ENCODE assay signal across 25 cellular contexts in the genomic region with DNA sequence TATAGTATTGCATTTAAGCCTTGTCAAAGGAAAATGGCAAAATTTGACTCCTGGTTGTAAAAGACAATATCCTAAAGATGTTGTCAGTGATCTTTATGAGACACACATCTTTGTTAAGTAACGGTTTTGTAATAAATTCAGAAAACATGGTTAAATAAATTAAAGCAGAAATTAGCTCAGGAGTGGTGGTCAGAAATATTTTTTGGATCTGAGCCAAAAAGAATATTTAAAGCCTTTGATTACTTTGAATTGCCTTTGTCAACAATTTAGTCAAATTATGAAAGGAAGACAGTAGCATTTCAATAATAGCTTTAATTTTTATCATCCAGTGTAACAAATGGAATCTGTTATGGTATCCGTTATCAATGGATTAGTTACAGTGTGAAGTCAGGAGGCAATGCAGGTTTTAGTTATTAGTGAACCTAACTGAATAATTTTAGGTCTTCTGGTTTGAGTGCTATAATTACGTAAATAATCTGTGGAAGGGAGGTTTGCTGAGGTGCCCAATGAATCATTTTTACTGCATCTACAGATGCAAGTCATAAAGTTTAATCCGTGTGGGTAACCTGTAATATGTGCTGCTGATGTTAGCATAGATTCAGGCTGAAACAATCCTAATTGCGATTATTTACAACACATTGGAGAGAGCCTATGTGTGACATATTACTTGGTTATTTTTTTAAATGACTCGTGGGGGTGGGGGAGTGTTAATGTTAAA.
"Had no signal": no experiment of that assay in that cellular context is flagged by ENCODE, and none has a peak within 500 bp of the region (broad histone marks: within the 10 kb centered on the region; RNA-seq: fewer than 3 reads in every experiment).

No MANE protein-coding gene starts in this region.

- H3K27ac Mint-ChIP-seq: activated CD4-positive, alpha-beta T cell treated with anti-CD3 and anti-CD28 coated beads, Interleukin-2, amount 10 ng/mL, durations not matched to agents 7 days and 5 days; activated CD8-positive, alpha-beta memory T cell treated with anti-CD3 and anti-CD28 coated beads, Interleukin-2, amount 10 ng/mL, durations not matched to agents 7 days and 5 days; activated CD8-positive, alpha-beta T cell treated with anti-CD3 and anti-CD28 coated beads for 36 hours; activated T-helper 1 cell treated with anti-CD3 and anti-CD28 coated beads, Interleukin-12 subunit alpha, Interleukin-12 subunit beta, Interleukin-2, Interleukin-4 antibody, amounts not matched to agents 30 ng/mL and 10 ng/mL and 1 ng/mL, durations not matched to agents 14 hours and 24 hours and 36 hours; brain; type B pancreatic cell had no signal

- H3K27ac ChIP-seq: spleen, thoracic aorta, WERI-Rb-1 had no signal

- ATAC-seq: activated CD8-positive, alpha-beta memory T cell treated with anti-CD3 and anti-CD28 coated beads, Interleukin-2, amount 10 ng/mL, durations not matched to agents 7 days and 5 days; activated CD8-positive, alpha-beta T cell treated with anti-CD3 and anti-CD28 coated beads for 36 hours; left cardiac atrium had no signal

- H3K9me3 ChIP-seq: spleen, thoracic aorta had no signal

- DNase-seq: activated CD4-positive, alpha-beta T cell treated with anti-CD3 and anti-CD28 coated beads, Interleukin-2, amount 10 ng/mL, durations not matched to agents 7 days and 5 days; activated CD4-positive, CD25-positive, alpha-beta regulatory T cell treated with anti-CD3 and anti-CD28 coated beads, Interleukin-2, amount 50 U/mL, for 72 hours; activated CD8-positive, alpha-beta memory T cell treated with anti-CD3 and anti-CD28 coated beads, Interleukin-2, amount 10 ng/mL, durations not matched to agents 7 days and 5 days; activated CD8-positive, alpha-beta T cell treated with anti-CD3 and anti-CD28 coated beads for 36 hours; activated gamma-delta T cell; activated naive CD4-positive, alpha-beta T cell treated with anti-CD3 and anti-CD28 coated beads, Interleukin-2, amount 50 U/mL, for 16 hours; activated T-cell treated with anti-CD3 and anti-CD28 coated beads for 4 hours; aorta; dermis blood vessel endothelial cell; effector CD8-positive, alpha-beta T cell; foreskin melanocyte; hippocampal formation; left cardiac atrium; nucleus accumbens; retina; spleen; stimulated activated CD4-positive, alpha-beta T cell treated with anti-CD3 and anti-CD28 coated beads, Interleukin-4, amount 100 ng/mL, for 1 hour; stimulated activated naive CD4-positive, alpha-beta T cell treated with Interleukin-2 at 50 U/mL for 16 hours; T-helper 1 cell; WERI-Rb-1 had no signal

- H3K4me3 Mint-ChIP-seq: activated CD4-positive, alpha-beta T cell treated with anti-CD3 and anti-CD28 coated beads, Interleukin-2, amount 10 ng/mL, durations not matched to agents 7 days and 5 days; activated CD8-positive, alpha-beta memory T cell treated with anti-CD3 and anti-CD28 coated beads, Interleukin-2, amount 10 ng/mL, durations not matched to agents 7 days and 5 days; activated CD8-positive, alpha-beta T cell treated with anti-CD3 and anti-CD28 coated beads for 36 hours; activated T-helper 1 cell treated with anti-CD3 and anti-CD28 coated beads, Interleukin-12 subunit alpha, Interleukin-12 subunit beta, Interleukin-2, Interleukin-4 antibody, amounts not matched to agents 30 ng/mL and 10 ng/mL and 1 ng/mL, durations not matched to agents 14 hours and 24 hours and 36 hours; brain; type B pancreatic cell had no signal

- H3K9me3 Mint-ChIP-seq: activated CD8-positive, alpha-beta T cell treated with anti-CD3 and anti-CD28 coated beads for 36 hours; activated T-helper 1 cell treated with anti-CD3 and anti-CD28 coated beads, Interleukin-12 subunit alpha, Interleukin-12 subunit beta, Interleukin-2, Interleukin-4 antibody, amounts not matched to agents 30 ng/mL and 10 ng/mL and 1 ng/mL, durations not matched to agents 14 hours and 24 hours and 36 hours; brain; memory B cell; type B pancreatic cell had no signal

- H3K4me3 ChIP-seq: spleen, thoracic aorta had no signal

- H3K27me3 Mint-ChIP-seq: activated CD4-positive, alpha-beta T cell treated with anti-CD3 and anti-CD28 coated beads, Interleukin-2, amount 10 ng/mL, durations not matched to agents 7 days and 5 days; activated CD8-positive, alpha-beta memory T cell treated with anti-CD3 and anti-CD28 coated beads, Interleukin-2, amount 10 ng/mL, durations not matched to agents 7 days and 5 days; activated CD8-positive, alpha-beta T cell treated with anti-CD3 and anti-CD28 coated beads for 36 hours; brain; memory B cell; type B pancreatic cell had no signal

- H3K27me3 ChIP-seq: spleen had no signal
